Comparison of ENCODE assay signal across 17 cellular contexts in genomic region chr9:103661663-103662062, GRCh38.
DNase-seq lines count a peak whose midpoint lies in the region; ATAC-seq and TF ChIP-seq lines count a peak whose summit lies in the region.
"Had no signal": no experiment of that assay in that cellular context is flagged by ENCODE, and none has a peak within 500 bp of the region (broad histone marks: within the 10 kb centered on the region; RNA-seq: fewer than 3 reads in every experiment).

No MANE protein-coding gene starts in this region.

- no peak for TF ChIP-seq CTCF in RWPE1 (conservative IDR thresholded peaks at IDR 0.05; ENCODE audit: low read depth)

- no peak for ATAC-seq in GM18907 (IDR thresholded peaks at IDR 0.05; ENCODE audit: unreplicated experiment)
- ATAC-seq: GM12878 had no signal

- DNase-seq in NCI-H1105 treated with DMSO at 0.1 percent for 48 hours (lab: John Stamatoyannopoulos, UW) (peak; percentile 29), NCI-H1105 (lab: John Stamatoyannopoulos, UW) (no peak), M059J (ENCODE audit: low read depth) (peak; percentile 7), RWPE1 (ENCODE audit: low spot score) (peak; percentile 27), iris pigment epithelial cell (ENCODE audit: low read depth) (peak; percentile 21), D341Med (ENCODE audit: low spot score) (no peak), NCI-H2196 (lab: John Stamatoyannopoulos, UW; ENCODE audit: unreplicated experiment) (no peak)
- DNase-seq: 8988T; CD4-positive, alpha-beta memory T cell; DND-41; GDM1; GOT3; NCI-H1694; NCI-H2171; SHP77 had no signal

- POLR2A ChIA-PET in RWPE1 (lab: Yijun Ruan, JAX; ENCODE audit: low non-redundant PET), result no interaction called here

- no peak overlapping the region for H3K27ac ChIP-seq in RWPE1

- CTCF ChIA-PET in RWPE1 (lab: Yijun Ruan, JAX), result interaction anchor here (0.6 kb wide), 1 partner anchor 403 kb away, joined by 4 read pairs; no protein-coding TSS in a partner anchor

Comparison
In these comparisons a context has a peak if more than half of its experiments do, and no peak if none do; other contexts are left out.
1. DNase-seq: peak in NCI-H1105 treated with DMSO at 0.1 percent for 48 hours (single experiment), M059J (single experiment), RWPE1 (single experiment) and iris pigment epithelial cell (single experiment); none in NCI-H1105 (single experiment), D341Med (single experiment) and NCI-H2196 (single experiment).